ENCODE assay signal across 1 cellular context in genomic region chr7:101943889-101944605, GRCh38.
TF ChIP-seq lines count a peak whose summit lies in the region.

No MANE protein-coding gene starts in this region.

TF ChIP-seq in A549, 52 proteins besides CTCF, POLR2A, EP300 and RAD21 (continued from another document):
- TF ChIP-seq EHF (CRISPR knock-in tag; IDR thresholded peaks at IDR 0.05) (no peak), NR3C1 (IDR thresholded peaks at IDR 0.05) (no peak), ATOH8 (CRISPR knock-in tag; IDR thresholded peaks at IDR 0.05; ENCODE audit: low read depth) (no peak)
TF ChIP-seq in A549: peak in this region for 0.
